8 cellular contexts compared by ENCODE assay signal in the genomic region with DNA sequence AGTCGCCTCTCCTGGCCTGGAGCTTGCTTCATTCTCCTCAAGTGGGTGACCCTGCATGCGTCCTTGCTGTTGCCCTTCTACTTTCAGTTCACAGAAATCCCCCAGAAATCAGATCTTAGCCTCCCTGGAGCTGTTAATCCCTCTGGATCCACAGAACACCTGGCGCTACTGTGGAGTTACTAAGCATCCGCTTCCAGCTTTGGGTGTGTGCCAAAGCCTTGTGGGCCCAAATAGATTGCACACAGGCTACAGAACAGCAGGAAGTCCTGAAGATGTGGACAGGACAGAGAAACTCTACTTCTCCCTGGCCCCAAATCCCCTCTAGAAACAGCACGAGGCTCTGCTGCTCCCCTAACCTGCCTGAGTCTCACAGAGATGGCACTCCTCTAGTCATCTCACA. TPM values are rescaled to one million over a fixed set of nuclear protein-coding genes. Genes with fewer than 3 reads are reported as not detected.
DNase-seq lines count a peak whose midpoint lies in the region; ATAC-seq, FAIRE-seq and TF ChIP-seq lines count a peak whose summit lies in the region.
"Had no signal": no experiment of that assay in that cellular context is flagged by ENCODE, and none has a peak within 500 bp of the region (broad histone marks: within the 10 kb centered on the region; RNA-seq: fewer than 3 reads in every experiment).

No MANE protein-coding gene starts in this region.

- H3K4me3 ChIP-seq in astrocyte (ENCODE audit: insufficient read depth, low read depth, low read length) (no peak overlapping the region), upper lobe of right lung (no peak overlapping the region)

- ATAC-seq in upper lobe of right lung (peak; percentile 75), GM21360 (IDR thresholded peaks at IDR 0.05; ENCODE audit: unreplicated experiment) (no peak)

- DNase-seq in NCI-H128 (lab: John Stamatoyannopoulos, UW; ENCODE audit: unreplicated experiment) (peak; percentile 44), astrocyte (ENCODE audit: low read depth) (peak; percentile 35), iris pigment epithelial cell (ENCODE audit: low read depth) (peak; percentile 71), upper lobe of right lung (no peak)
- DNase-seq in stimulated activated CD4-positive, alpha-beta T cell treated with anti-CD3 and anti-CD28 coated beads, Interleukin-4, amount 100 ng/mL, for 1 hour: no peak
- DNase-seq in activated naive CD4-positive, alpha-beta T cell (lab: John Stamatoyannopoulos, UW): no peak
- DNase-seq: stimulated activated CD4-positive, alpha-beta T cell treated with anti-CD3 and anti-CD28 coated beads, Interleukin-15, amount 100 ng/mL, for 24 hours had no signal

- peak overlapping the region; percentile 26 for H3K27ac Mint-ChIP-seq in astrocyte (ENCODE audit: unreplicated experiment)

- no peak overlapping the region for H3K9ac ChIP-seq in astrocyte (ENCODE audit: low read length)

- H3K4me1 Mint-ChIP-seq in astrocyte (ENCODE audit: low read depth, unreplicated experiment): peaks cover 10% of the 10 kb centered on the region

- H3K36me3 ChIP-seq in astrocyte (ENCODE audit: insufficient read depth, low read length) (no peaks in the 10 kb centered on the region), upper lobe of right lung (no peaks in the 10 kb centered on the region)

- H4K20me1 ChIP-seq in astrocyte (ENCODE audit: insufficient read depth, low read length): no peaks in the 10 kb centered on the region

- H3K27me3 Mint-ChIP-seq in astrocyte (ENCODE audit: low read depth, unreplicated experiment): no peaks in the 10 kb centered on the region

- TF ChIP-seq CTCF in astrocyte (IDR thresholded peaks at IDR 0.05; ENCODE audit: insufficient read depth, low read depth, low read length) (no peak), upper lobe of right lung (IDR thresholded peaks at IDR 0.05) (no peak)

- H3K4me3 Mint-ChIP-seq in astrocyte (ENCODE audit: unreplicated experiment): no peak overlapping the region

- no peaks in the 10 kb centered on the region for H3K9me3 Mint-ChIP-seq in astrocyte (ENCODE audit: unreplicated experiment)

- H3K9me3 ChIP-seq in astrocyte (ENCODE audit: insufficient read depth, low read depth, low read length) (no peaks in the 10 kb centered on the region), upper lobe of right lung (no peaks in the 10 kb centered on the region)

- no peak overlapping the region for H2AFZ ChIP-seq in astrocyte (ENCODE audit: low read depth, low read length)

- H3K4me2 ChIP-seq in astrocyte (ENCODE audit: low read length): no peak overlapping the region

- FAIRE-seq in astrocyte (lab: Jason Lieb, UNC): no peak

- H3K27ac ChIP-seq in astrocyte (ENCODE audit: low read depth, low read length) (no peak overlapping the region), upper lobe of right lung (no peak overlapping the region)

- peaks cover 5% of the 10 kb centered on the region for H3K36me3 Mint-ChIP-seq in astrocyte (ENCODE audit: low read depth, unreplicated experiment)

- H3K27me3 ChIP-seq in astrocyte (ENCODE audit: insufficient read depth, low read length) (no peaks in the 10 kb centered on the region), upper lobe of right lung (no peaks in the 10 kb centered on the region)

- intact Hi-C loops in upper lobe of right lung (cut with DNase I): no loop called here

- H3K79me2 ChIP-seq in astrocyte (ENCODE audit: insufficient read depth, low read length): no peaks in the 10 kb centered on the region

- peaks cover 3% of the 10 kb centered on the region for H3K4me1 ChIP-seq in astrocyte (ENCODE audit: insufficient read depth, low read length)
- peaks cover 5% of the 10 kb centered on the region for H3K4me1 ChIP-seq in upper lobe of right lung

RNA-seq across cellular contexts. Expression of gene PDLIM1, which starts 36.6 kb away (rescaled TPM):
- 316 and 320 TPM in 2 replicates for total RNA-seq in astrocyte
- 190 TPM for total RNA-seq in upper lobe of right lung

Comparison
In these comparisons a context has a peak if more than half of its experiments do, and no peak if none do; other contexts are left out.
1. DNase-seq: peak in NCI-H128 (single experiment), astrocyte (single experiment) and iris pigment epithelial cell (single experiment); none in upper lobe of right lung (single experiment), stimulated activated CD4-positive, alpha-beta T cell treated with anti-CD3 and anti-CD28 coated beads, Interleukin-4, amount 100 ng/mL, for 1 hour (single experiment) and activated naive CD4-positive, alpha-beta T cell (0 of 4).